Comparison of ENCODE assay signal across 1 cellular context in genomic region chr6:4316867-4317400, GRCh38.
TF ChIP-seq lines count a peak whose summit lies in the region.

No MANE protein-coding gene starts in this region.

TF ChIP-seq in K562, 482 proteins besides CTCF, POLR2A, EP300 and RAD21 (continued from another document):
- TF ChIP-seq, protein P1, sequence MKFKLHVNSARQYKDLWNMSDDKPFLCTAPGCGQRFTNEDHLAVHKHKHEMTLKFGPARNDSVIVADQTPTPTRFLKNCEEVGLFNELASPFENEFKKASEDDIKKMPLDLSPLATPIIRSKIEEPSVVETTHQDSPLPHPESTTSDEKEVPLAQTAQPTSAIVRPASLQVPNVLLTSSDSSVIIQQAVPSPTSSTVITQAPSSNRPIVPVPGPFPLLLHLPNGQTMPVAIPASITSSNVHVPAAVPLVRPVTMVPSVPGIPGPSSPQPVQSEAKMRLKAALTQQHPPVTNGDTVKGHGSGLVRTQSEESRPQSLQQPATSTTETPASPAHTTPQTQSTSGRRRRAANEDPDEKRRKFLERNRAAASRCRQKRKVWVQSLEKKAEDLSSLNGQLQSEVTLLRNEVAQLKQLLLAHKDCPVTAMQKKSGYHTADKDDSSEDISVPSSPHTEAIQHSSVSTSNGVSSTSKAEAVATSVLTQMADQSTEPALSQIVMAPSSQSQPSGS (CRISPR knock-in tag; IDR thresholded peaks at IDR 0.05) = no peak
- TF ChIP-seq ARNT (IDR thresholded peaks at IDR 0.05) (no peak), SRSF7 (optimal IDR thresholded peaks at IDR 0.05; ENCODE audit: low read depth, low read length) (no peak), ZNF347 (CRISPR knock-in tag; IDR thresholded peaks at IDR 0.05; ENCODE audit: low read depth) (no peak), ZBTB33 (CRISPR knock-in tag; IDR thresholded peaks at IDR 0.05) (0 out of 2 replicates have a peak, but pooled peaks have one; percentile 20), SP2 (IDR thresholded peaks at IDR 0.05; ENCODE audit: extremely low read depth, low read depth, low read length, poor library complexity, severe bottlenecking) (no peak), FOSL1 (tag; conservative IDR thresholded peaks at IDR 0.05) (no peak; the same call in 1 of the 2 replicates), ASH1L (IDR thresholded peaks at IDR 0.05; ENCODE audit: borderline replicate concordance, low read depth, partially characterized antibody) (no peak), ZZZ3 (IDR thresholded peaks at IDR 0.05) (no peak), STAT6 (CRISPR knock-in tag; IDR thresholded peaks at IDR 0.05) (no peak), ILK (tag; IDR thresholded peaks at IDR 0.05; ENCODE audit: borderline replicate concordance, low read depth) (no peak), FOXJ2 (tag; IDR thresholded peaks at IDR 0.05) (no peak), GABPB1 (CRISPR knock-in tag; IDR thresholded peaks at IDR 0.05) (peak; percentile 26; the same call in 1 of the 2 replicates), MCM3 (IDR thresholded peaks at IDR 0.05) (no peak)
- TF ChIP-seq, protein P2, sequence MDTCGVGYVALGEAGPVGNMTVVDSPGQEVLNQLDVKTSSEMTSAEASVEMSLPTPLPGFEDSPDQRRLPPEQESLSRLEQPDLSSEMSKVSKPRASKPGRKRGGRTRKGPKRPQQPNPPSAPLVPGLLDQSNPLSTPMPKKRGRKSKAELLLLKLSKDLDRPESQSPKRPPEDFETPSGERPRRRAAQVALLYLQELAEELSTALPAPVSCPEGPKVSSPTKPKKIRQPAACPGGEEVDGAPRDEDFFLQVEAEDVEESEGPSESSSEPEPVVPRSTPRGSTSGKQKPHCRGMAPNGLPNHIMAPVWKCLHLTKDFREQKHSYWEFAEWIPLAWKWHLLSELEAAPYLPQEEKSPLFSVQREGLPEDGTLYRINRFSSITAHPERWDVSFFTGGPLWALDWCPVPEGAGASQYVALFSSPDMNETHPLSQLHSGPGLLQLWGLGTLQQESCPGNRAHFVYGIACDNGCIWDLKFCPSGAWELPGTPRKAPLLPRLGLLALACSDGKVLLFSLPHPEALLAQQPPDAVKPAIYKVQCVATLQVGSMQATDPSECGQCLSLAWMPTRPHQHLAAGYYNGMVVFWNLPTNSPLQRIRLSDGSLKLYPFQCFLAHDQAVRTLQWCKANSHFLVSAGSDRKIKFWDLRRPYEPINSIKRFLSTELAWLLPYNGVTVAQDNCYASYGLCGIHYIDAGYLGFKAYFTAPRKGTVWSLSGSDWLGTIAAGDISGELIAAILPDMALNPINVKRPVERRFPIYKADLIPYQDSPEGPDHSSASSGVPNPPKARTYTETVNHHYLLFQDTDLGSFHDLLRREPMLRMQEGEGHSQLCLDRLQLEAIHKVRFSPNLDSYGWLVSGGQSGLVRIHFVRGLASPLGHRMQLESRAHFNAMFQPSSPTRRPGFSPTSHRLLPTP (IDR thresholded peaks at IDR 0.05; ENCODE audit: borderline replicate concordance, extremely low read depth, insufficient read length) = no peak
- TF ChIP-seq, protein P3, sequence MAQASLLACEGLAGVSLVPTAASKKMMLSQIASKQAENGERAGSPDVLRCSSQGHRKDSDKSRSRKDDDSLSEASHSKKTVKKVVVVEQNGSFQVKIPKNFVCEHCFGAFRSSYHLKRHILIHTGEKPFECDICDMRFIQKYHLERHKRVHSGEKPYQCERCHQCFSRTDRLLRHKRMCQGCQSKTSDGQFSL (CRISPR knock-in tag; IDR thresholded peaks at IDR 0.05) = peak; percentile 79
- TF ChIP-seq, protein P3 (tag; IDR thresholded peaks at IDR 0.05) = no peak
